Comparison of ENCODE assay signal across 8 cellular contexts in the genomic region with DNA sequence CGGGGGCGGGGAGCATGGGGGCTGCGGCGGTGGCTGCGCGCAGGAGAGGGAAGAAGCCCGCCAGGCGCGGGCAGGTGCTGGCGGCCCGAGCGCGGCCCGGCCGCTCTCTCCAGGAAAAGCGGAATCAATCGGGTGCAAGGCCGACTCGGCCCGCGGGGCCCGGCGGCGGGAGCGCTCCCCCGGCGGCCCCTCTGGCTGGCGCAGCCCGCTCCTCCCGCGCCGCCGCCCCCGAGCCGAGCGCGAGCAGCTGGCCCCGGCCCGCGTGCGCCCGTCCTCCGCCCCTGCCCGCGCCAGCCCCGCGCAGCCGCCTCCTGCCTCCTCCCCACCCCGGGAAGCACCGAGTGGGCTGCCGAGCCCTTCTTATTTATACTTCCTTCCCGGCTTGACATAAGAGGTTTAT. TPM values are rescaled to one million over a fixed set of nuclear protein-coding genes. Genes with fewer than 3 reads are reported as not detected.
DNase-seq lines count a peak whose midpoint lies in the region; ATAC-seq and TF ChIP-seq lines count a peak whose summit lies in the region.

A gene with protein sequence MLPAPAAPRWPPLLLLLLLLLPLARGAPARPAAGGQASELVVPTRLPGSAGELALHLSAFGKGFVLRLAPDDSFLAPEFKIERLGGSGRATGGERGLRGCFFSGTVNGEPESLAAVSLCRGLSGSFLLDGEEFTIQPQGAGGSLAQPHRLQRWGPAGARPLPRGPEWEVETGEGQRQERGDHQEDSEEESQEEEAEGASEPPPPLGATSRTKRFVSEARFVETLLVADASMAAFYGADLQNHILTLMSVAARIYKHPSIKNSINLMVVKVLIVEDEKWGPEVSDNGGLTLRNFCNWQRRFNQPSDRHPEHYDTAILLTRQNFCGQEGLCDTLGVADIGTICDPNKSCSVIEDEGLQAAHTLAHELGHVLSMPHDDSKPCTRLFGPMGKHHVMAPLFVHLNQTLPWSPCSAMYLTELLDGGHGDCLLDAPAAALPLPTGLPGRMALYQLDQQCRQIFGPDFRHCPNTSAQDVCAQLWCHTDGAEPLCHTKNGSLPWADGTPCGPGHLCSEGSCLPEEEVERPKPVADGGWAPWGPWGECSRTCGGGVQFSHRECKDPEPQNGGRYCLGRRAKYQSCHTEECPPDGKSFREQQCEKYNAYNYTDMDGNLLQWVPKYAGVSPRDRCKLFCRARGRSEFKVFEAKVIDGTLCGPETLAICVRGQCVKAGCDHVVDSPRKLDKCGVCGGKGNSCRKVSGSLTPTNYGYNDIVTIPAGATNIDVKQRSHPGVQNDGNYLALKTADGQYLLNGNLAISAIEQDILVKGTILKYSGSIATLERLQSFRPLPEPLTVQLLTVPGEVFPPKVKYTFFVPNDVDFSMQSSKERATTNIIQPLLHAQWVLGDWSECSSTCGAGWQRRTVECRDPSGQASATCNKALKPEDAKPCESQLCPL (minus strand): TSS at position 339 of the 400 bp plus-strand sequence. CDS start 323 bp downstream, at position 16.

- H3K9me3 ChIP-seq in adipocyte (ENCODE audit: control insufficient read depth, low read length) (no peaks in the 10 kb centered on the region), thoracic aorta (no peaks in the 10 kb centered on the region)

- DNase-seq in NOMO-1 (lab: John Stamatoyannopoulos, UW; ENCODE audit: unreplicated experiment in 2 of 2), result peak; percentile 9 to 41
- DNase-seq in NOMO-1 treated with dmso at 0.1 percent for 144 hours (lab: John Stamatoyannopoulos, UW; ENCODE audit: unreplicated experiment), result no peak
- DNase-seq in adipocyte (ENCODE audit: low read depth), result peak; percentile 55
- peak; percentile 63 for DNase-seq in left kidney (ENCODE audit: low read depth, low spot score)
- no peak for DNase-seq in thoracic aorta (ENCODE audit: low spot score)
- DNase-seq in dedifferentiated amniotic fluid mesenchymal stem cell (ENCODE audit: extremely low spot score), result no peak
- DNase-seq in COLO829 (ENCODE audit: low spot score), result no peak

- no peak for TF ChIP-seq CTCF in thoracic aorta (IDR thresholded peaks at IDR 0.05)

- peaks cover 8% of the 10 kb centered on the region for H3K4me1 ChIP-seq in adipocyte (ENCODE audit: control insufficient read depth, insufficient read depth, low read length)
- H3K4me1 ChIP-seq in thoracic aorta (ENCODE audit: control insufficient read depth in 1 of 2, low read depth in 2 of 2), result peaks cover 4 to 31% of the 10 kb centered on the region in 2 donors

- peak within 1 kb of the TSS in 1 of 2 donors; percentile 30 for H3K27ac ChIP-seq in thoracic aorta

- peak within 1 kb of the TSS; percentile 68 for H3K4me3 ChIP-seq in adipocyte (ENCODE audit: low read length)
- peak within 1 kb of the TSS; percentile 80 for H3K4me3 ChIP-seq in thoracic aorta

- ATAC-seq in thoracic aorta (ENCODE audit: insufficient number of reproducible peaks, low FRiP score, low read depth) (no peak), GM18861 (IDR thresholded peaks at IDR 0.05; ENCODE audit: unreplicated experiment) (no peak)

- H3K36me3 ChIP-seq in adipocyte (ENCODE audit: control insufficient read depth, insufficient read depth, low read length, severe bottlenecking) (no peaks in the 10 kb centered on the region), thoracic aorta (no peaks in the 10 kb centered on the region)

- H3K27me3 ChIP-seq in adipocyte (replicated peaks; ENCODE audit: control insufficient read depth, insufficient read depth, low read length) (peaks cover 49% of the 10 kb centered on the region), thoracic aorta (replicated peaks; ENCODE audit: insufficient read depth) (no peaks in the 10 kb centered on the region)

- no peak within 1 kb of the TSS for H3K9ac ChIP-seq in adipocyte (ENCODE audit: low read length)

RNA-seq across cellular contexts. Expression of the gene that starts here (rescaled TPM):
- 10 to 100 TPM in 1 of 2 donors, 1 to 10 TPM in 1; 5.3 to 17.6 TPM for total RNA-seq in thoracic aorta

Comparison
In these comparisons a context has a peak if more than half of its experiments do, and no peak if none do; other contexts are left out.
1. DNase-seq: peak in NOMO-1 (2 of 2), adipocyte (single experiment) and left kidney (single experiment); none in NOMO-1 treated with dmso at 0.1 percent for 144 hours (single experiment), thoracic aorta (single experiment), dedifferentiated amniotic fluid mesenchymal stem cell (single experiment) and COLO829 (single experiment).